ENCODE assay signal across 10 cellular contexts in the genomic region with DNA sequence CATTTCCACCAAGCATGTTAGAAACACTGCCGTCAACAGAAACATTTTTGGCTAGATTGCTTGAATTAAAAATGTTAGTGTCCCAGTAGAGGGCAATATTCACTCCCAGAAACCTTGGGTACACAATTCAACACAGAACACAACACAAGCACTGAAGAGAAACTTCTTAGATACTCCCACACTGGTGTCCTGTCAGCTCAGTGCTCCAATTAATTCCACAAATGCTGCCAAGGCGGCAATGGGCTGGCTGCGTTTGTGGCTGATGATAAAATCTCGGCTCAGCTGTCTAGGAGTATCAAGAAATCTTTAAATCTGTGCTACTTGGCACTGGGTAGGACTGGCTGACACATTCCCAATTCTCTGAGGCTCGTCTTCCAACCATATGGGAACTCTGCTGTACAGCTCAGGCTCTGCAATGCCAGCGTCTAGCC. TPM values are rescaled to one million over a fixed set of nuclear protein-coding genes. Genes with fewer than 3 reads are reported as not detected.
DNase-seq lines count a peak whose midpoint lies in the region; ATAC-seq, FAIRE-seq and TF ChIP-seq lines count a peak whose summit lies in the region.
"Had no signal": no experiment of that assay in that cellular context is flagged by ENCODE, and none has a peak within 500 bp of the region (broad histone marks: within the 10 kb centered on the region; RNA-seq: fewer than 3 reads in every experiment).

No MANE protein-coding gene starts in this region.

- no peak for TF ChIP-seq POLR2A in K562 (conservative IDR thresholded peaks at IDR 0.05)

- POLR2A ChIA-PET in K562 (lab: Yijun Ruan, JAX): no interaction called here

- H3K27me3 ChIP-seq in K562 (ENCODE audit: control insufficient read depth in 2 of 2, insufficient read depth in 2 of 2, low read length in 2 of 2) (no peaks in the 10 kb centered on the region), mucosa of stomach (ENCODE audit: control insufficient read depth, insufficient read depth, low read length) (no peaks in the 10 kb centered on the region)

- no peaks in the 10 kb centered on the region for H3K9me3 ChIP-seq in K562 (replicated peaks; ENCODE audit: control insufficient read depth, insufficient read depth, low read depth, low read length)
- no peaks in the 10 kb centered on the region for H3K9me3 ChIP-seq in mucosa of stomach (ENCODE audit: control insufficient read depth, low read length)

- TF ChIP-seq RAD21 in K562 (CRISPR knock-in tag; conservative IDR thresholded peaks at IDR 0.05 in 1 of 2, IDR thresholded peaks at IDR 0.05 in 1 of 2): peak in 1 of 2 experiments; percentile 43; a peak in 2 of 4 replicates

- no peaks in the 10 kb centered on the region for H3K9me1 ChIP-seq in K562 (ENCODE audit: control insufficient read depth, insufficient read depth, low read length)

- H3K27ac ChIP-seq in C4-2B: peak overlapping the region; percentile 35
- no peak overlapping the region for H3K27ac ChIP-seq in K562 (ENCODE audit: extremely low read depth, low read depth, low read length)

- H3K79me2 ChIP-seq in K562 (ENCODE audit: control insufficient read depth, insufficient read depth, low read length): no peaks in the 10 kb centered on the region

- CTCF ChIA-PET in K562 (lab: Yijun Ruan, JAX; ENCODE audit: low intra/inter-chr PET ratio): interaction anchor here (0.7 kb wide), 1 partner anchor 10 kb away, joined by 3 read pairs; no protein-coding TSS in a partner anchor

- no peaks in the 10 kb centered on the region for H4K20me1 ChIP-seq in K562 (replicated peaks; ENCODE audit: control insufficient read depth, insufficient read depth, low read length)

- ATAC-seq in K562 (no peak), GM18861 (IDR thresholded peaks at IDR 0.05; ENCODE audit: unreplicated experiment) (no peak)

- H3K4me1 ChIP-seq in K562 (replicated peaks in 1 of 2; ENCODE audit: control insufficient read depth in 2 of 2, insufficient read depth in 2 of 2, low read length in 2 of 2) (peaks cover 0 to 3% of the 10 kb centered on the region in 2 experiments; a peak in 2 of 5 replicates), mucosa of stomach (ENCODE audit: control insufficient read depth, insufficient read depth, low read length) (peaks cover 32% of the 10 kb centered on the region)

- H3K9ac ChIP-seq in K562 (ENCODE audit: insufficient read depth in 1 of 2, low read depth in 2 of 2, low read length in 2 of 2) (no peak overlapping the region), mucosa of stomach (ENCODE audit: low read length) (peak overlapping the region; percentile 1)

- DNase-seq in KBM-7: peak; percentile 19
- DNase-seq in K562 (ENCODE audit: extremely low read depth in 1 of 4, low spot score in 3 of 4): no peak
- DNase-seq in DMS53 (lab: John Stamatoyannopoulos, UW): no peak
- no peak for DNase-seq in NCI-H2029 treated with DMSO at 0.1 percent for 48 hours (lab: John Stamatoyannopoulos, UW)
- no peak for DNase-seq in NCI-H2227 (lab: John Stamatoyannopoulos, UW; ENCODE audit: unreplicated experiment)
- DNase-seq: activated CD4-positive, alpha-beta T cell treated with anti-CD3 and anti-CD28 coated beads for 1 hour; KG1 had no signal

- H3K36me3 ChIP-seq in K562 (ENCODE audit: control insufficient read depth, insufficient read depth, low read length) (no peaks in the 10 kb centered on the region), mucosa of stomach (ENCODE audit: control insufficient read depth, insufficient read depth, low read length) (no peaks in the 10 kb centered on the region)

- no peak overlapping the region for H2AFZ ChIP-seq in K562 (ENCODE audit: low read depth, low read length)

- peak; percentile 75 for TF ChIP-seq CTCF in C4-2B (conservative IDR thresholded peaks at IDR 0.05)
- TF ChIP-seq CTCF in K562 (IDR thresholded peaks at IDR 0.05 in 2 of 3, conservative IDR thresholded peaks at IDR 0.05 in 1 of 3; ENCODE audit: insufficient read depth in 2 of 3, low read depth in 1 of 3, low read length in 3 of 3): peak in 2 of 3 experiments; percentile 24 to 45; a peak in 2 of 6 replicates

- intact Hi-C loops in K562 (cut with micrococcal nuclease): loop anchor here (5.0 kb wide), 1 partner anchor 36 kb away; no protein-coding TSS in a partner anchor

- BruUV-seq in K562 (replicated peaks; lab: Mats Ljungman, UMichigan): no TSS peak

- no peak overlapping the region for H3K4me2 ChIP-seq in K562 (ENCODE audit: insufficient read depth, low read length)

- in situ Hi-C loops in KBM-7 (cut with MboI; ENCODE audit: low pct_unique_long_range_greater_than_20kb, low sequenced_read_pairs) (no loop called here), K562 (cut with MboI) (no loop called here)

- H3K4me3 ChIP-seq in K562 (no peak overlapping the region), mucosa of stomach (ENCODE audit: low read length) (no peak overlapping the region)

- 54% methylated on average over 6 of the region's 6 CpGs for WGBS in K562 (ENCODE audit: insufficient coverage, low coverage, missing lambda C conversion rate)

- no peak for TF ChIP-seq EP300 in K562 (IDR thresholded peaks at IDR 0.05; ENCODE audit: low read length)

- no peak for FAIRE-seq in K562 (lab: Jason Lieb, UNC)

TF ChIP-seq in K562, 482 proteins besides CTCF, POLR2A, EP300 and RAD21 (continues in another document):
- TF ChIP-seq RHOXF2B (CRISPR knock-in tag; conservative IDR thresholded peaks at IDR 0.05) (no peak), CAMTA2 (CRISPR knock-in tag; conservative IDR thresholded peaks at IDR 0.05) (no peak), CREM (IDR thresholded peaks at IDR 0.05; ENCODE audit: low read depth) (no peak)

RNA-seq across cellular contexts. Expression of a gene that starts 39.3 kb away (rescaled TPM):
- total RNA-seq in K562 (2011; cell fraction: chromatin; rRNA removed; ENCODE audit: low replicate concordance): 5.7 and 9.5 TPM in 2 replicates
- 7.0 and 7.8 TPM in 2 replicates for total RNA-seq in K562 (2011; cell fraction: nucleolus; rRNA removed)
- total RNA-seq in K562 (2011; cell fraction: nucleoplasm; rRNA removed): 5.8 and 6.0 TPM in 2 replicates
- total RNA-seq in K562 (2014; rRNA removed) (3.6 and 4.2 TPM in 2 replicates), K562 (2014; rRNA removed; fragmentation: Illumina TruSeq; extraction: Trizol) (3.6 and 4.0 TPM in 2 replicates), K562 (2015; rRNA removed; fragmentation: Illumina TruSeq; extraction: Trizol) (4.7 TPM in 2 replicates), K562 (2021) (7.4 and 8.4 TPM in 2 replicates)
- polyA plus RNA-seq in K562 (2011; rRNA removed) (1.9 and 2.4 TPM in 2 replicates), K562 (2014; fragmentation: Illumina TruSeq; extraction: Trizol) (3.3 and 3.8 TPM in 2 replicates), K562 (2014; fragmentation: Nextera tagmentation; extraction: Ambion mirVana) (1 to 10 TPM in 1 of 2 experiments, under 1 TPM in 1; 0.64 to 1.6 TPM), K562 (2014; rRNA removed) (2.5 and 3.5 TPM in 2 replicates)
- polyA plus RNA-seq in K562 (2011; cell fraction: cytosol; rRNA removed): 2.0 and 3.0 TPM in 2 replicates
- polyA plus RNA-seq in K562 (2011; cell fraction: nucleus; rRNA removed): 2.9 and 4.6 TPM in 2 replicates
- polyA plus RNA-seq in K562 (2012): 1.6 and 3.1 TPM in 2 replicates
- polyA minus RNA-seq in K562 (2011; rRNA and poly(A)+ RNA removed): 4.6 and 7.4 TPM in 2 replicates
- polyA minus RNA-seq in K562 (2011; cell fraction: cytosol; rRNA and poly(A)+ RNA removed): 5.6 and 6.8 TPM in 2 replicates
- polyA minus RNA-seq in K562 (2011; cell fraction: nucleus; rRNA and poly(A)+ RNA removed): 3.2 and 3.4 TPM in 2 replicates

RNA-seq across cellular contexts. Expression of a gene that starts 48.0 kb away (rescaled TPM):
- total RNA-seq in K562 (2011; cell fraction: chromatin; rRNA removed; ENCODE audit: low replicate concordance): 18.8 and 26.8 TPM in 2 replicates
- total RNA-seq in K562 (2011; cell fraction: nucleolus; rRNA removed): 14.2 and 19.5 TPM in 2 replicates
- 17.2 and 26.3 TPM in 2 replicates for total RNA-seq in K562 (2011; cell fraction: nucleoplasm; rRNA removed)
- total RNA-seq in K562 (2014; rRNA removed) (21.0 and 25.3 TPM in 2 replicates), K562 (2014; rRNA removed; fragmentation: Illumina TruSeq; extraction: Trizol) (28.6 and 32.5 TPM in 2 replicates), K562 (2015; rRNA removed; fragmentation: Illumina TruSeq; extraction: Trizol) (24.7 and 25.2 TPM in 2 replicates), K562 (2021) (14.5 and 17.8 TPM in 2 replicates)
- polyA plus RNA-seq in K562 (2011; rRNA removed) (13.1 and 20.7 TPM in 2 replicates), K562 (2014; fragmentation: Illumina TruSeq; extraction: Trizol) (29.7 and 30.3 TPM in 2 replicates), K562 (2014; fragmentation: Nextera tagmentation; extraction: Ambion mirVana) (10 to 100 TPM; 21.4 to 21.7 TPM), K562 (2014; rRNA removed) (34.9 and 35.4 TPM in 2 replicates)
- polyA plus RNA-seq in K562 (2011; cell fraction: cytosol; rRNA removed): 7.8 and 8.2 TPM in 2 replicates
- 6.8 and 10.2 TPM in 2 replicates for polyA plus RNA-seq in K562 (2011; cell fraction: nucleus; rRNA removed)
- polyA plus RNA-seq in K562 (2012): 18.3 and 23.6 TPM in 2 replicates
- polyA minus RNA-seq in K562 (2011; rRNA and poly(A)+ RNA removed): 12.5 and 13.1 TPM in 2 replicates
- 4.6 and 6.7 TPM in 2 replicates for polyA minus RNA-seq in K562 (2011; cell fraction: cytosol; rRNA and poly(A)+ RNA removed)
- polyA minus RNA-seq in K562 (2011; cell fraction: nucleus; rRNA and poly(A)+ RNA removed): 7.3 and 9.9 TPM in 2 replicates
